18 cellular contexts compared by ENCODE assay signal in the genomic region with DNA sequence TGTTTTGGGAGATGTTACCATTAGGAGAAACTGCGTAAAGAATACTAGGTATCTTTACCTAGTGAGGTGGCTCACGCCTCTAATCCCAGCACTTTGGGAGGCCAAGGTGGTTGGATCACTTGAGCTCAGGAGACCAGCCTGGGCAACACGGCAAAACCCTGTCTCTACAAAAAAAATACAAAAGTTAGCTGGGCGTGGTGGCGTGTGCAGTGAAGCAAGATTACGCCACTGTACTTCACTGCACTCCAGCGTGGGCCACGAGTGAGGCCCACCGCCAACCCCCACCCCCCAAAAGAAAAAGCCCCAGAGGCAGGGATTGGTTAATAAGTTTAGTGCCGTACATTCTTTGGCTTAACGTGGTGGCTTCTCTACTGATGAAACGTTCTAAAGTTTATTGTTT. TPM values are rescaled to one million over a fixed set of nuclear protein-coding genes. Genes with fewer than 3 reads are reported as not detected.
"Had no signal": no experiment of that assay in that cellular context is flagged by ENCODE, and none has a peak within 500 bp of the region (broad histone marks: within the 10 kb centered on the region; RNA-seq: fewer than 3 reads in every experiment).

No MANE protein-coding gene starts in this region.

- H3K4me1 ChIP-seq: adrenal gland, gastroesophageal sphincter, testis, vagina had no signal

- H3K27me3 ChIP-seq: testis, vagina had no signal

- H3K9me3 ChIP-seq: adrenal gland, gastroesophageal sphincter, testis, vagina had no signal

- ATAC-seq: activated T-helper 17 cell treated with anti-CD3 and anti-CD28 coated beads, Interleukin-2, amount 50 U/mL, for 72 hours; gastroesophageal sphincter; natural killer cell; stimulated activated naive CD8-positive, alpha-beta T cell treated with anti-CD3 and anti-CD28 coated beads, Interleukin-15, amount 100 ng/mL, for 72 hours had no signal

- H3K4me3 ChIP-seq: adrenal gland, gastroesophageal sphincter, testis, vagina had no signal

- H3K36me3 Mint-ChIP-seq: immature natural killer cell, natural killer cell had no signal

- H3K9me3 Mint-ChIP-seq: activated CD4-positive, alpha-beta T cell treated with anti-CD3 and anti-CD28 coated beads, Interleukin-2, amount 10 ng/mL, durations not matched to agents 7 days and 5 days; activated naive CD4-positive, alpha-beta T cell treated with anti-CD3 and anti-CD28 coated beads for 36 hours; activated T-helper 17 cell treated with anti-CD3 and anti-CD28 coated beads, Interleukin-2, amount 50 U/mL, for 72 hours; immature natural killer cell; natural killer cell; stimulated activated naive CD8-positive, alpha-beta T cell treated with anti-CD3 and anti-CD28 coated beads, Interleukin-15, amount 100 ng/mL, for 72 hours had no signal

- H3K27ac Mint-ChIP-seq: activated CD4-positive, alpha-beta T cell treated with anti-CD3 and anti-CD28 coated beads, Interleukin-2, amount 10 ng/mL, durations not matched to agents 7 days and 5 days; activated naive CD4-positive, alpha-beta T cell treated with anti-CD3 and anti-CD28 coated beads for 36 hours; activated T-helper 17 cell treated with anti-CD3 and anti-CD28 coated beads, Interleukin-2, amount 50 U/mL, for 72 hours; immature natural killer cell; natural killer cell; stimulated activated naive CD8-positive, alpha-beta T cell treated with anti-CD3 and anti-CD28 coated beads, Interleukin-15, amount 100 ng/mL, for 72 hours had no signal

- H3K27me3 Mint-ChIP-seq: stimulated activated naive CD8-positive, alpha-beta T cell treated with anti-CD3 and anti-CD28 coated beads, Interleukin-15, amount 100 ng/mL, for 72 hours had no signal

- H3K4me1 Mint-ChIP-seq: activated T-helper 17 cell treated with anti-CD3 and anti-CD28 coated beads, Interleukin-2, amount 50 U/mL, for 72 hours; natural killer cell had no signal

- H3K4me3 Mint-ChIP-seq: activated CD4-positive, alpha-beta T cell treated with anti-CD3 and anti-CD28 coated beads, Interleukin-2, amount 10 ng/mL, durations not matched to agents 7 days and 5 days; activated naive CD4-positive, alpha-beta T cell treated with anti-CD3 and anti-CD28 coated beads for 36 hours; activated T-helper 17 cell treated with anti-CD3 and anti-CD28 coated beads, Interleukin-2, amount 50 U/mL, for 72 hours; immature natural killer cell; natural killer cell; stimulated activated naive CD8-positive, alpha-beta T cell treated with anti-CD3 and anti-CD28 coated beads, Interleukin-15, amount 100 ng/mL, for 72 hours had no signal

- DNase-seq: activated CD4-positive, alpha-beta T cell treated with anti-CD3 and anti-CD28 coated beads, Interleukin-2, amount 10 ng/mL, durations not matched to agents 7 days and 5 days; activated naive CD4-positive, alpha-beta T cell treated with anti-CD3 and anti-CD28 coated beads for 36 hours; activated T-cell treated with anti-CD3 and anti-CD28 coated beads for 4 hours; adrenal gland; central memory CD4-positive, alpha-beta T cell; cortex of kidney; effector memory CD4-positive, alpha-beta T cell; hippocampal formation; immature natural killer cell; mammary epithelial cell; natural killer cell; stimulated activated CD4-positive, alpha-beta T cell treated with anti-CD3 and anti-CD28 coated beads, Interleukin-2, amount 100 ng/mL, for 48 hours; stimulated activated naive CD8-positive, alpha-beta T cell treated with anti-CD3 and anti-CD28 coated beads, Interleukin-15, amount 100 ng/mL, for 72 hours; testis had no signal

- H3K36me3 ChIP-seq: adrenal gland, gastroesophageal sphincter, vagina had no signal

- H3K27ac ChIP-seq: adrenal gland, gastroesophageal sphincter, testis, vagina had no signal

RNA-seq across cellular contexts. Expression of gene TRIM71, which starts 23.5 kb away (rescaled TPM):
- total RNA-seq: activated CD4-positive, alpha-beta T cell treated with anti-CD3 and anti-CD28 coated beads, Interleukin-2, amount 10 ng/mL, durations not matched to agents 7 days and 5 days; gastroesophageal sphincter; osteocyte; vagina had no signal
- polyA plus RNA-seq: adrenal gland, immature natural killer cell had no signal
